37 cellular contexts compared by ENCODE assay signal in the genomic region with DNA sequence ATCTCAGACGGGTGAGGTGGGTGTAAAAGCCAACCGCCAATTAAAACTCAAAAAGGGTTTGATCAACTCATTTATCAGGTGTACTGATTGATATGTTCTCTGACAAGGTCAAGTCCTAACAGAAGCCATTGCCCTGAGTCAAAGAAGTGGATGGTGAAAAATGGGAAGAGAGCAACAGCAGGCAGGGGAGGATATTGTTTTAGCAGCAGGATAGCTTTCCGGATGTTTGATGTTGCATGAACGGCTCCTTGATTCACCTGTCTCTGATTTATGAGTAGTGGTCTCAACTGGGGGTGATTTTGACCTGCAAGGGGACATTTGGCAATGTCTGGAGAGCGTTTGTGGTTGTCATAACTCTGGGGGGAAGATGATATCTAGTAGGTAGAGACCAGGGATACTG.
DNase-seq lines count a peak whose midpoint lies in the region; FAIRE-seq and TF ChIP-seq lines count a peak whose summit lies in the region.
"Had no signal": no experiment of that assay in that cellular context is flagged by ENCODE, and none has a peak within 500 bp of the region (broad histone marks: within the 10 kb centered on the region; RNA-seq: fewer than 3 reads in every experiment).

No MANE protein-coding gene starts in this region.

- 82% methylated on average over 5 of the region's 5 CpGs for WGBS in esophagus muscularis mucosa
- WGBS in prostate gland = 73% methylated on average over 5 of the region's 5 CpGs

- TF ChIP-seq POLR2A in esophagus muscularis mucosa (IDR thresholded peaks at IDR 0.05; ENCODE audit: low read depth) (no peak), prostate gland (IDR thresholded peaks at IDR 0.05) (no peak)

- H3K9ac ChIP-seq in astrocyte (ENCODE audit: low read length) = no peak overlapping the region
- H3K9ac ChIP-seq: BLaER1; BLaER1 treated with 17β-estradiol and CSF1 and Interleukin-3, amounts not matched to agents 10 nM and 100 nM had no signal

- H3K9me3 ChIP-seq in astrocyte (ENCODE audit: insufficient read depth, low read depth, low read length) (no peaks in the 10 kb centered on the region), esophagus muscularis mucosa (no peaks in the 10 kb centered on the region), prostate gland (no peaks in the 10 kb centered on the region), osteoblast (ENCODE audit: low read depth, low read length) (no peaks in the 10 kb centered on the region)
- H3K9me3 ChIP-seq: A549; BE2C; BLaER1; BLaER1 treated with 17β-estradiol and CSF1 and Interleukin-3, amounts not matched to agents 10 nM and 100 nM; Caco-2 had no signal

- H2AFZ ChIP-seq in astrocyte (ENCODE audit: low read depth, low read length) = no peak overlapping the region
- no peak overlapping the region for H2AFZ ChIP-seq in osteoblast (ENCODE audit: low read length)

- H3K27me3 Mint-ChIP-seq in astrocyte (ENCODE audit: low read depth, unreplicated experiment) = peaks cover 4% of the 10 kb centered on the region

- H3K4me3 ChIP-seq in astrocyte (ENCODE audit: insufficient read depth, low read depth, low read length) = no peak overlapping the region
- H3K4me3 ChIP-seq in esophagus muscularis mucosa = no peak overlapping the region
- no peak overlapping the region for H3K4me3 ChIP-seq in prostate gland
- no peak overlapping the region for H3K4me3 ChIP-seq in osteoblast (ENCODE audit: insufficient read depth, low read length)
- H3K4me3 ChIP-seq: A549; BLaER1; BLaER1 treated with 17β-estradiol and CSF1 and Interleukin-3, amounts not matched to agents 10 nM and 100 nM had no signal

- H3K36me3 Mint-ChIP-seq in astrocyte (ENCODE audit: low read depth, unreplicated experiment) = no peaks in the 10 kb centered on the region
- H3K36me3 Mint-ChIP-seq: CD14-positive monocyte; CD4-positive, alpha-beta memory T cell; CD4-positive, CD25-positive, alpha-beta regulatory T cell; CD8-positive, alpha-beta memory T cell; CD8-positive, alpha-beta T cell had no signal

- no peaks in the 10 kb centered on the region for H3K4me1 ChIP-seq in astrocyte (ENCODE audit: insufficient read depth, low read length)
- no peaks in the 10 kb centered on the region for H3K4me1 ChIP-seq in esophagus muscularis mucosa
- no peaks in the 10 kb centered on the region for H3K4me1 ChIP-seq in prostate gland (replicated peaks)
- no peaks in the 10 kb centered on the region for H3K4me1 ChIP-seq in osteoblast (ENCODE audit: insufficient read depth, low read length)
- H3K4me1 ChIP-seq: A549; BE2C; BLaER1; BLaER1 treated with 17β-estradiol and CSF1 and Interleukin-3, amounts not matched to agents 10 nM and 100 nM; Caco-2 had no signal

- H3K9me3 Mint-ChIP-seq in astrocyte (ENCODE audit: unreplicated experiment) = no peaks in the 10 kb centered on the region
- H3K9me3 Mint-ChIP-seq: CD4-positive, alpha-beta memory T cell; CD4-positive, alpha-beta T cell; CD8-positive, alpha-beta memory T cell; CD8-positive, alpha-beta T cell had no signal

- no peaks in the 10 kb centered on the region for H3K4me1 Mint-ChIP-seq in astrocyte (ENCODE audit: low read depth, unreplicated experiment)
- H3K4me1 Mint-ChIP-seq: B cell; CD14-positive monocyte; CD4-positive, alpha-beta memory T cell; CD4-positive, CD25-positive, alpha-beta regulatory T cell; CD8-positive, alpha-beta memory T cell had no signal

- H3K27me3 ChIP-seq in astrocyte (ENCODE audit: insufficient read depth, low read length) = no peaks in the 10 kb centered on the region
- no peaks in the 10 kb centered on the region for H3K27me3 ChIP-seq in esophagus muscularis mucosa
- H3K27me3 ChIP-seq in prostate gland (replicated peaks; ENCODE audit: insufficient read depth) = no peaks in the 10 kb centered on the region
- H3K27me3 ChIP-seq in osteoblast (ENCODE audit: insufficient read depth, low read length) = no peaks in the 10 kb centered on the region
- H3K27me3 ChIP-seq: BE2C; BLaER1; BLaER1 treated with 17β-estradiol and CSF1 and Interleukin-3, amounts not matched to agents 10 nM and 100 nM had no signal

- no peaks in the 10 kb centered on the region for H3K36me3 ChIP-seq in astrocyte (ENCODE audit: insufficient read depth, low read length)
- H3K36me3 ChIP-seq in esophagus muscularis mucosa = no peaks in the 10 kb centered on the region
- H3K36me3 ChIP-seq in prostate gland = no peaks in the 10 kb centered on the region
- no peaks in the 10 kb centered on the region for H3K36me3 ChIP-seq in osteoblast (ENCODE audit: insufficient read depth, low read length)
- H3K36me3 ChIP-seq: BE2C; BLaER1; BLaER1 treated with 17β-estradiol and CSF1 and Interleukin-3, amounts not matched to agents 10 nM and 100 nM had no signal

- DNase-seq in NCI-H69 (lab: John Stamatoyannopoulos, UW) (peak; percentile 17), astrocyte (ENCODE audit: low read depth) (no peak), esophagus muscularis mucosa (ENCODE audit: extremely low spot score) (peak; percentile 62), left kidney (ENCODE audit: low read depth, low spot score) (peak; percentile 69), nucleus accumbens (lab: John Stamatoyannopoulos, UW) (no peak), prostate gland (ENCODE audit: low spot score) (no peak), osteoblast (ENCODE audit: insufficient read length, low spot score, missing footprints) (no peak), H4 (ENCODE audit: low spot score) (no peak)
- DNase-seq: 8988T; ACHN; AML-193; BE2C; C1 segment of cervical spinal cord; Caco-2; Calu3; CD4-positive, alpha-beta memory T cell; CD4-positive, alpha-beta T cell; CD4-positive, CD25-positive, alpha-beta regulatory T cell; CD8-positive, alpha-beta memory T cell; CD8-positive, alpha-beta T cell; COR-L47; DMS 273 treated with DMSO at 0.1 percent for 48 hours; DMS153; DMS53; DMS79; DMS79 treated with DMSO at 0.1 percent for 48 hours; DND-41; EL had no signal

- no peaks in the 10 kb centered on the region for H3K79me2 ChIP-seq in astrocyte (ENCODE audit: insufficient read depth, low read length)
- no peaks in the 10 kb centered on the region for H3K79me2 ChIP-seq in osteoblast (ENCODE audit: insufficient read depth, low read length)

- H4K20me1 ChIP-seq in astrocyte (ENCODE audit: insufficient read depth, low read length) = no peaks in the 10 kb centered on the region
- no peaks in the 10 kb centered on the region for H4K20me1 ChIP-seq in osteoblast (ENCODE audit: insufficient read depth, low read length)
- H4K20me1 ChIP-seq: BLaER1; BLaER1 treated with 17β-estradiol and CSF1 and Interleukin-3, amounts not matched to agents 10 nM and 100 nM had no signal

- no peak for TF ChIP-seq EP300 in esophagus muscularis mucosa (IDR thresholded peaks at IDR 0.05)

- no peak for TF ChIP-seq CTCF in astrocyte (IDR thresholded peaks at IDR 0.05; ENCODE audit: insufficient read depth, low read depth, low read length)
- no peak for TF ChIP-seq CTCF in esophagus muscularis mucosa (IDR thresholded peaks at IDR 0.05)
- no peak for TF ChIP-seq CTCF in prostate gland (IDR thresholded peaks at IDR 0.05)
- TF ChIP-seq CTCF in osteoblast (IDR thresholded peaks at IDR 0.05; ENCODE audit: extremely low read depth, low read depth, low read length) = no peak

- H3K27ac Mint-ChIP-seq in astrocyte (ENCODE audit: unreplicated experiment) = peak overlapping the region; percentile 3
- H3K27ac Mint-ChIP-seq: B cell; CD14-positive monocyte; CD4-positive, alpha-beta memory T cell; CD4-positive, alpha-beta T cell; CD4-positive, CD25-positive, alpha-beta regulatory T cell; CD8-positive, alpha-beta memory T cell; CD8-positive, alpha-beta T cell had no signal

- H3K27ac ChIP-seq in astrocyte (ENCODE audit: low read depth, low read length) (no peak overlapping the region), esophagus muscularis mucosa (replicated peaks in 1 of 4) (no peak overlapping the region), prostate gland (no peak overlapping the region), osteoblast (ENCODE audit: low read depth, low read length) (no peak overlapping the region)
- H3K27ac ChIP-seq: 22Rv1; A549; BLaER1; BLaER1 treated with 17β-estradiol and CSF1 and Interleukin-3, amounts not matched to agents 10 nM and 100 nM; C4-2B had no signal

- H3K4me2 ChIP-seq in astrocyte (ENCODE audit: low read length) (no peak overlapping the region), osteoblast (ENCODE audit: insufficient read depth, low read length) (no peak overlapping the region)
- H3K4me2 ChIP-seq: A549; BLaER1 treated with 17β-estradiol and CSF1 and Interleukin-3, amounts not matched to agents 10 nM and 100 nM had no signal

- no peak for FAIRE-seq in astrocyte (lab: Jason Lieb, UNC)
- FAIRE-seq: A204.1, A549, D721Med had no signal

- H3K4me3 Mint-ChIP-seq in astrocyte (ENCODE audit: unreplicated experiment) = no peak overlapping the region
- H3K4me3 Mint-ChIP-seq: B cell; CD14-positive monocyte; CD4-positive, alpha-beta T cell; CD4-positive, CD25-positive, alpha-beta regulatory T cell; CD8-positive, alpha-beta memory T cell; CD8-positive, alpha-beta T cell had no signal

- intact Hi-C loops in esophagus muscularis mucosa (cut with DNase I) (no loop called here), prostate gland (cut with DNase I) (no loop called here)

Comparison
In these comparisons a context has a peak if more than half of its experiments do, and no peak if none do; other contexts are left out.
1. DNase-seq: peak in NCI-H69 (single experiment), esophagus muscularis mucosa (single experiment) and left kidney (single experiment); none in astrocyte (single experiment), nucleus accumbens (0 of 56), prostate gland (single experiment), osteoblast (single experiment) and H4 (single experiment).